16 cellular contexts compared by ENCODE assay signal in genomic region chr6:15588966-15589634, GRCh38.
DNase-seq lines count a peak whose midpoint lies in the region; ATAC-seq and TF ChIP-seq lines count a peak whose summit lies in the region.
"Had no signal": no experiment of that assay in that cellular context is flagged by ENCODE, and none has a peak within 500 bp of the region (broad histone marks: within the 10 kb centered on the region; RNA-seq: fewer than 3 reads in every experiment).

No MANE protein-coding gene starts in this region.

- H3K9me3 ChIP-seq in MG63, result no peaks in the 10 kb centered on the region
- H3K9me3 ChIP-seq: body of pancreas, Peyer's patch had no signal

- H3K4me1 Mint-ChIP-seq in WTC11, result peaks cover 10% of the 10 kb centered on the region

- no peak overlapping the region for H3K4me3 Mint-ChIP-seq in WTC11

- no peak overlapping the region for H3K27ac ChIP-seq in brain microvascular endothelial cell
- H3K27ac ChIP-seq: body of pancreas, Peyer's patch, WERI-Rb-1 had no signal

- CTCF ChIA-PET in WTC11 (lab: Charles Lee), result no interaction called here

- POLR2A ChIA-PET in WTC11 (lab: Charles Lee), result no interaction called here

- no peaks in the 10 kb centered on the region for H3K9me3 Mint-ChIP-seq in WTC11

- no peak for ATAC-seq in WTC11
- ATAC-seq: body of pancreas had no signal

- no peak for TF ChIP-seq CTCF in brain microvascular endothelial cell (IDR thresholded peaks at IDR 0.05; ENCODE audit: low read depth, low read length, missing control alignments)
- no peak for TF ChIP-seq CTCF in WTC11 (IDR thresholded peaks at IDR 0.05)

- peak; percentile 23 for DNase-seq in NK-92 treated with Interleukin-12 subunit alpha and Interleukin-12 subunit beta, amount 100 ng/mL, for 24 hours (lab: John Stamatoyannopoulos, UW)
- no peak for DNase-seq in NK-92 (lab: John Stamatoyannopoulos, UW; ENCODE audit: unreplicated experiment)
- DNase-seq in LHCN-M2 (ENCODE audit: low read depth), result peak; percentile 69
- DNase-seq in brain microvascular endothelial cell, result peak; percentile 51
- peak; percentile 11 for DNase-seq in non-pigmented ciliary epithelial cell (ENCODE audit: low read depth)
- no peak for DNase-seq in amniotic stem cell (lab: John Stamatoyannopoulos, UW)
- no peak for DNase-seq in WTC11 (ENCODE audit: low spot score)
- no peak for DNase-seq in MG63
- DNase-seq: body of pancreas, foreskin melanocyte, GDM1, NCI-H1930, Peyer's patch, retina, WERI-Rb-1 had no signal

- no peak overlapping the region for H3K27ac Mint-ChIP-seq in WTC11

- H3K27me3 ChIP-seq in brain microvascular endothelial cell (replicated peaks), result no peaks in the 10 kb centered on the region
- H3K27me3 ChIP-seq in MG63, result no peaks in the 10 kb centered on the region
- H3K27me3 ChIP-seq: body of pancreas, Peyer's patch had no signal

- H3K36me3 ChIP-seq in brain microvascular endothelial cell (replicated peaks), result no peaks in the 10 kb centered on the region
- no peaks in the 10 kb centered on the region for H3K36me3 ChIP-seq in MG63
- H3K36me3 ChIP-seq: Peyer's patch, WERI-Rb-1 had no signal

- H3K36me3 Mint-ChIP-seq in WTC11, result no peaks in the 10 kb centered on the region

- H3K4me3 ChIP-seq in brain microvascular endothelial cell (ENCODE audit: low read depth, low read length), result no peak overlapping the region
- no peak overlapping the region for H3K4me3 ChIP-seq in MG63
- H3K4me3 ChIP-seq: body of pancreas, lung, Peyer's patch had no signal

- in situ Hi-C loops in brain microvascular endothelial cell (cut with HindIII; ENCODE audit: low pct_ligation_motif_present, low sequenced_read_pairs), result no loop called here

- no peaks in the 10 kb centered on the region for H3K27me3 Mint-ChIP-seq in WTC11 (ENCODE audit: low read depth)

TF ChIP-seq in WTC11, 78 proteins besides CTCF, POLR2A, EP300 and RAD21:
- TF ChIP-seq, protein P1, sequence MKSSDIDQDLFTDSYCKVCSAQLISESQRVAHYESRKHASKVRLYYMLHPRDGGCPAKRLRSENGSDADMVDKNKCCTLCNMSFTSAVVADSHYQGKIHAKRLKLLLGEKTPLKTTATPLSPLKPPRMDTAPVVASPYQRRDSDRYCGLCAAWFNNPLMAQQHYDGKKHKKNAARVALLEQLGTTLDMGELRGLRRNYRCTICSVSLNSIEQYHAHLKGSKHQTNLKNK (CRISPR knock-in tag; IDR thresholded peaks at IDR 0.05), result no peak
- TF ChIP-seq, protein P2, sequence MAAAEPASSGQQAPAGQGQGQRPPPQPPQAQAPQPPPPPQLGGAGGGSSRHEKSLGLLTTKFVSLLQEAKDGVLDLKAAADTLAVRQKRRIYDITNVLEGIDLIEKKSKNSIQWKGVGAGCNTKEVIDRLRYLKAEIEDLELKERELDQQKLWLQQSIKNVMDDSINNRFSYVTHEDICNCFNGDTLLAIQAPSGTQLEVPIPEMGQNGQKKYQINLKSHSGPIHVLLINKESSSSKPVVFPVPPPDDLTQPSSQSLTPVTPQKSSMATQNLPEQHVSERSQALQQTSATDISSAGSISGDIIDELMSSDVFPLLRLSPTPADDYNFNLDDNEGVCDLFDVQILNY (CRISPR knock-in tag; IDR thresholded peaks at IDR 0.05), result no peak
- TF ChIP-seq, protein P3, sequence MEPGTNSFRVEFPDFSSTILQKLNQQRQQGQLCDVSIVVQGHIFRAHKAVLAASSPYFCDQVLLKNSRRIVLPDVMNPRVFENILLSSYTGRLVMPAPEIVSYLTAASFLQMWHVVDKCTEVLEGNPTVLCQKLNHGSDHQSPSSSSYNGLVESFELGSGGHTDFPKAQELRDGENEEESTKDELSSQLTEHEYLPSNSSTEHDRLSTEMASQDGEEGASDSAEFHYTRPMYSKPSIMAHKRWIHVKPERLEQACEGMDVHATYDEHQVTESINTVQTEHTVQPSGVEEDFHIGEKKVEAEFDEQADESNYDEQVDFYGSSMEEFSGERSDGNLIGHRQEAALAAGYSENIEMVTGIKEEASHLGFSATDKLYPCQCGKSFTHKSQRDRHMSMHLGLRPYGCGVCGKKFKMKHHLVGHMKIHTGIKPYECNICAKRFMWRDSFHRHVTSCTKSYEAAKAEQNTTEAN (CRISPR knock-in tag; IDR thresholded peaks at IDR 0.05), result no peak
- TF ChIP-seq AFF4 (CRISPR knock-in tag; IDR thresholded peaks at IDR 0.05; ENCODE audit: borderline replicate concordance), result no peak
- no peak for TF ChIP-seq USF1 (CRISPR knock-in tag; IDR thresholded peaks at IDR 0.05)
- no peak for TF ChIP-seq JAZF1 (CRISPR knock-in tag; IDR thresholded peaks at IDR 0.05)

Comparison
In these comparisons a context has a peak if more than half of its experiments do, and no peak if none do; other contexts are left out.
1. DNase-seq: peak in NK-92 treated with Interleukin-12 subunit alpha and Interleukin-12 subunit beta, amount 100 ng/mL, for 24 hours (single experiment), LHCN-M2 (single experiment), brain microvascular endothelial cell (single experiment) and non-pigmented ciliary epithelial cell (single experiment); none in NK-92 (single experiment), amniotic stem cell (single experiment), WTC11 (single experiment) and MG63 (single experiment).